In the genomic region with DNA sequence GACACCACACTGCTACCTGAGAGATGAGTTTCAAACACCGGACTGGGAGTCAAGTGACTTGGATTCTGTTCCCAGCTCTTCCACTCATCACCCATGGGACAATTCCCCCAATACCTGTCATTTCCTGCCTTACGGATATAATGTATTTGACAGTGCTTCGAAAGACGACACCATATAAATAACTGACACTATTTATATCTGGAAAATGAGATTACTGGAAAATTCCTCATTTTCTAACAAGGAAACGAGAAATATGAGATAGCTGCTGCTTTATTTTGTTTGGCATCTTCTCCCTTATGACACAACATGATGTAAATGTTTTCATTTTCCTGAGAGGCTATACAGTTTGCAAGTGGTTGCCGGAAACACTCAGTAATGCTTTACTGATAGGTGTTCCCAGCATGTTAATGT, we compare ENCODE assay signal across 16 cellular contexts. TPM values are rescaled to one million over a fixed set of nuclear protein-coding genes. Genes with fewer than 3 reads are reported as not detected.
DNase-seq lines count a peak whose midpoint lies in the region; ATAC-seq and TF ChIP-seq lines count a peak whose summit lies in the region.
"Had no signal": no experiment of that assay in that cellular context is flagged by ENCODE, and none has a peak within 500 bp of the region (broad histone marks: within the 10 kb centered on the region; RNA-seq: fewer than 3 reads in every experiment).

No MANE protein-coding gene starts in this region.

- H3K36me3 Mint-ChIP-seq in activated naive CD8-positive, alpha-beta T cell treated with anti-CD3 and anti-CD28 coated beads for 36 hours, result peaks cover 19% of the 10 kb centered on the region

- H3K36me3 ChIP-seq in MG63, result peaks cover 27% of the 10 kb centered on the region

- no peak overlapping the region for H3K27ac Mint-ChIP-seq in activated naive CD8-positive, alpha-beta T cell treated with anti-CD3 and anti-CD28 coated beads for 36 hours
- H3K27ac Mint-ChIP-seq: T-helper 17 cell had no signal

- no peaks in the 10 kb centered on the region for H3K27me3 ChIP-seq in MG63
- H3K27me3 ChIP-seq: BLaER1 had no signal

- H3K27me3 Mint-ChIP-seq in activated naive CD8-positive, alpha-beta T cell treated with anti-CD3 and anti-CD28 coated beads for 36 hours, result no peaks in the 10 kb centered on the region
- H3K27me3 Mint-ChIP-seq: T-helper 17 cell had no signal

- H3K4me3 ChIP-seq in MG63, result no peak overlapping the region
- no peak overlapping the region for H3K4me3 ChIP-seq in coronary artery
- H3K4me3 ChIP-seq: BLaER1 had no signal

- H3K4me1 Mint-ChIP-seq in activated naive CD8-positive, alpha-beta T cell treated with anti-CD3 and anti-CD28 coated beads for 36 hours, result no peaks in the 10 kb centered on the region

- no peak overlapping the region for H3K4me3 Mint-ChIP-seq in activated naive CD8-positive, alpha-beta T cell treated with anti-CD3 and anti-CD28 coated beads for 36 hours
- H3K4me3 Mint-ChIP-seq: T-helper 17 cell had no signal

- no peak overlapping the region for H3K27ac ChIP-seq in coronary artery
- H3K27ac ChIP-seq: BLaER1 had no signal

- DNase-seq in AG20443 (ENCODE audit: low spot score) (peak; percentile 26), MG63 (peak; percentile 5), brain pericyte (ENCODE audit: low read depth, low spot score) (peak; percentile 62), iris pigment epithelial cell (ENCODE audit: low read depth) (peak; percentile 92), coronary artery (ENCODE audit: low spot score) (no peak), NCI-H1417 (lab: John Stamatoyannopoulos, UW) (no peak)
- DNase-seq in activated naive CD8-positive, alpha-beta T cell treated with anti-CD3 and anti-CD28 coated beads for 36 hours, result no peak
- DNase-seq: activated CD4-positive, alpha-beta T cell treated with anti-CD3 and anti-CD28 coated beads for 4 hours; activated T-cell treated with anti-CD3 and anti-CD28 coated beads, Interleukin-2, amount 50 U/mL, for 1 hour; DND-41; NCI-H1105 treated with DMSO at 0.1 percent for 48 hours; NCI-H526; RPMI8226; T-helper 17 cell had no signal

- TF ChIP-seq CTCF in coronary artery (IDR thresholded peaks at IDR 0.05), result no peak

- H3K9me3 ChIP-seq in MG63, result no peaks in the 10 kb centered on the region
- H3K9me3 ChIP-seq: BLaER1 had no signal

- no peaks in the 10 kb centered on the region for H3K9me3 Mint-ChIP-seq in activated naive CD8-positive, alpha-beta T cell treated with anti-CD3 and anti-CD28 coated beads for 36 hours

- ATAC-seq in HG02588 (IDR thresholded peaks at IDR 0.05; ENCODE audit: unreplicated experiment), result no peak
- ATAC-seq: T-helper 17 cell had no signal

RNA-seq across cellular contexts. Expression of a gene that starts 8.6 kb away (rescaled TPM):
- total RNA-seq in MG63 (2014; rRNA removed; shearing (Covaris generic); ENCODE audit: low replicate concordance), result 16.2 and 17.8 TPM in 2 replicates
- 10 to 100 TPM; 16.7 to 17.0 TPM for total RNA-seq in activated naive CD8-positive, alpha-beta T cell treated with anti-CD3 and anti-CD28 coated beads for 36 hours

RNA-seq across cellular contexts. Expression of a gene that starts 8.9 kb away (rescaled TPM):
- 38.6 and 51.8 TPM in 2 replicates for total RNA-seq in MG63 (2014; rRNA removed; shearing (Covaris generic); ENCODE audit: low replicate concordance)
- 10 to 100 TPM; 11.2 to 11.8 TPM for total RNA-seq in activated naive CD8-positive, alpha-beta T cell treated with anti-CD3 and anti-CD28 coated beads for 36 hours

RNA-seq across cellular contexts. Expression of a gene that starts 22.0 kb away (rescaled TPM):
- 25.4 and 32.4 TPM in 2 replicates for total RNA-seq in MG63 (2014; rRNA removed; shearing (Covaris generic); ENCODE audit: low replicate concordance)
- total RNA-seq in activated naive CD8-positive, alpha-beta T cell treated with anti-CD3 and anti-CD28 coated beads for 36 hours, result 10 to 100 TPM; 27.6 to 29.2 TPM

RNA-seq across cellular contexts. Expression of a gene that starts 49.9 kb away (rescaled TPM):
- 222 and 245 TPM in 2 replicates for total RNA-seq in MG63 (2014; rRNA removed; shearing (Covaris generic); ENCODE audit: low replicate concordance)
- 100 to 1,000 TPM; 111 TPM for total RNA-seq in activated naive CD8-positive, alpha-beta T cell treated with anti-CD3 and anti-CD28 coated beads for 36 hours

Comparison
In these comparisons a context has a peak if more than half of its experiments do, and no peak if none do; other contexts are left out.
1. DNase-seq: peak in AG20443 (single experiment), MG63 (single experiment), brain pericyte (single experiment) and iris pigment epithelial cell (single experiment); none in coronary artery (single experiment), NCI-H1417 (0 of 3) and activated naive CD8-positive, alpha-beta T cell treated with anti-CD3 and anti-CD28 coated beads for 36 hours (single experiment).